In genomic region chr12:47715393-47715876, GRCh38 we compare ENCODE assay signal across 8 cellular contexts. TPM values are rescaled to one million over a fixed set of nuclear protein-coding genes. Genes with fewer than 3 reads are reported as not detected.
DNase-seq lines count a peak whose midpoint lies in the region; ATAC-seq and TF ChIP-seq lines count a peak whose summit lies in the region.

No MANE protein-coding gene starts in this region.

- H3K36me3 ChIP-seq in GM23338 (ENCODE audit: insufficient read depth) (no peaks in the 10 kb centered on the region), upper lobe of left lung (no peaks in the 10 kb centered on the region)

- H3K4me3 Mint-ChIP-seq in GM23338 = no peak overlapping the region
- H3K4me3 Mint-ChIP-seq in activated naive CD4-positive, alpha-beta T cell treated with anti-CD3 and anti-CD28 coated beads for 36 hours = no peak overlapping the region

- H3K9me2 ChIP-seq in GM23338 (ENCODE audit: insufficient read depth) = no peaks in the 10 kb centered on the region

- no peaks in the 10 kb centered on the region; the same call in 1 of the 2 replicates for H3K27me3 ChIP-seq in GM23338 (ENCODE audit: insufficient read depth)
- H3K27me3 ChIP-seq in upper lobe of left lung = no peaks in the 10 kb centered on the region

- TF ChIP-seq EP300 in upper lobe of left lung (IDR thresholded peaks at IDR 0.05) = no peak

- no peaks in the 10 kb centered on the region for H3K9me3 ChIP-seq in upper lobe of left lung

- in situ Hi-C loops in SK-MEL-5 (cut with HindIII; ENCODE audit: low pct_unique_long_range_greater_than_20kb, low sequenced_read_pairs) = no loop called here

- no peaks in the 10 kb centered on the region for H3K36me3 Mint-ChIP-seq in GM23338 (ENCODE audit: low read depth)
- no peaks in the 10 kb centered on the region for H3K36me3 Mint-ChIP-seq in activated naive CD4-positive, alpha-beta T cell treated with anti-CD3 and anti-CD28 coated beads for 36 hours (ENCODE audit: low read depth)

- intact Hi-C loops in activated naive CD4-positive, alpha-beta T cell treated with anti-CD3 and anti-CD28 coated beads for 36 hours (cut with micrococcal nuclease) = loop anchor here (1.0 to 2.0 kb wide), 8 partner anchors 17 to 474 kb away; no protein-coding TSS in a partner anchor
- intact Hi-C loops in head of caudate nucleus (cut with DNase I) = loop anchor here (2.0 to 5.0 kb wide), 3 partner anchors 42 to 123 kb away; partner anchors contain the start of gene RAPGEF3

- peaks cover 26% of the 10 kb centered on the region for H3K4me1 Mint-ChIP-seq in GM23338
- peaks cover 31% of the 10 kb centered on the region for H3K4me1 Mint-ChIP-seq in activated naive CD4-positive, alpha-beta T cell treated with anti-CD3 and anti-CD28 coated beads for 36 hours (ENCODE audit: low read depth)

- CTCF ChIA-PET in activated naive CD4-positive, alpha-beta T cell treated with anti-CD3 and anti-CD28 coated beads for 36 hours (lab: Charles Lee) = interaction anchor here (0.6 to 10.9 kb wide), 29 partner anchors 8 to 683 kb away, joined by 3 to 121 read pairs (median 4); partner anchors contain the start of genes ENDOU, RPAP3 and SLC48A1

- ATAC-seq in GM23338 (peak; percentile 50), upper lobe of left lung (ENCODE audit: low FRiP score in 2 of 2) (peak; percentile 76 to 81)

- peak; percentile 92 to 94 for TF ChIP-seq CTCF in GM23338 (conservative IDR thresholded peaks at IDR 0.05; ENCODE audit: low read depth in 2 of 2)
- peak; percentile 67 to 90 (median 79) for TF ChIP-seq CTCF in upper lobe of left lung (IDR thresholded peaks at IDR 0.05)

- no peaks in the 10 kb centered on the region; the same call in 1 of the 2 replicates for H4K20me1 ChIP-seq in GM23338 (replicated peaks; ENCODE audit: insufficient read depth)

- DNase-seq in DMS53 (lab: John Stamatoyannopoulos, UW) (peak; percentile 97), GM23338 (ENCODE audit: low spot score) (peak; percentile 94), MV-4-11 (lab: John Stamatoyannopoulos, UW) (peak; percentile 76), SK-MEL-5 (ENCODE audit: low read depth, low spot score) (peak; percentile 79), head of caudate nucleus (peak; percentile 76 to 97 (median 91)), pons (ENCODE audit: low spot score) (peak; percentile 96), upper lobe of left lung (peak in 1 of 2 donors; percentile 85)
- DNase-seq in activated naive CD4-positive, alpha-beta T cell treated with anti-CD3 and anti-CD28 coated beads for 36 hours = peak; percentile 90

- no peak overlapping the region for H3K4me2 ChIP-seq in GM23338

- H3K27ac ChIP-seq in GM23338 (ENCODE audit: low read depth) (no peak overlapping the region; the same call in 1 of the 2 replicates), upper lobe of left lung (peak overlapping the region in 3 of 4 donors; percentile 51 to 94 (median 87))

- peaks cover 18% of the 10 kb centered on the region for H3K27me3 Mint-ChIP-seq in GM23338 (ENCODE audit: insufficient read depth, low read depth, poor library complexity)
- H3K27me3 Mint-ChIP-seq in activated naive CD4-positive, alpha-beta T cell treated with anti-CD3 and anti-CD28 coated beads for 36 hours (ENCODE audit: low read depth) = no peaks in the 10 kb centered on the region

- H2AFZ ChIP-seq in GM23338 = no peak overlapping the region

- H3K79me2 ChIP-seq in GM23338 (replicated peaks; ENCODE audit: insufficient read depth) = no peaks in the 10 kb centered on the region

- H3K9me3 Mint-ChIP-seq in GM23338 = no peaks in the 10 kb centered on the region
- no peaks in the 10 kb centered on the region for H3K9me3 Mint-ChIP-seq in activated naive CD4-positive, alpha-beta T cell treated with anti-CD3 and anti-CD28 coated beads for 36 hours

- H3F3A ChIP-seq in GM23338 (replicated peaks; ENCODE audit: low read depth) = 0 out of 2 replicates have a peak, but pooled peaks cover 3% of the 10 kb centered on the region

- H3K4me1 ChIP-seq in GM23338 (ENCODE audit: insufficient read depth) (peaks cover 10% of the 10 kb centered on the region), upper lobe of left lung (peaks cover 23 to 34% (median 29%) of the 10 kb centered on the region in 4 donors)

- no peak overlapping the region for H3K27ac Mint-ChIP-seq in GM23338
- no peak overlapping the region for H3K27ac Mint-ChIP-seq in activated naive CD4-positive, alpha-beta T cell treated with anti-CD3 and anti-CD28 coated beads for 36 hours

- H3K4me3 ChIP-seq in GM23338 (no peak overlapping the region), upper lobe of left lung (no peak overlapping the region)

- no peak for TF ChIP-seq POLR2A in upper lobe of left lung (IDR thresholded peaks at IDR 0.05)

- 15 to 22% methylated on average over 10 of the region's 10 CpGs for WGBS in upper lobe of left lung, 2 donors

TF ChIP-seq in GM23338, 12 proteins besides CTCF, POLR2A, EP300 and RAD21 (continues in another document):
- TF ChIP-seq EZH2phosphoT487 (IDR thresholded peaks at IDR 0.05; ENCODE audit: unreplicated experiment) (no peak), JUNB (IDR thresholded peaks at IDR 0.05; ENCODE audit: unreplicated experiment) (no peak), POLR2AphosphoS5 (IDR thresholded peaks at IDR 0.05; ENCODE audit: low read depth) (no peak), REST (IDR thresholded peaks at IDR 0.05; ENCODE audit: unreplicated experiment) (no peak), EZH2 (IDR thresholded peaks at IDR 0.05; ENCODE audit: low read depth, unreplicated experiment) (no peak)

RNA-seq across cellular contexts. Expression of gene RPAP3, which starts 9.6 kb away (rescaled TPM):
- 29.0 and 31.4 TPM in 2 replicates for total RNA-seq in GM23338 (2014; rRNA removed; shearing (Covaris generic))
- polyA plus RNA-seq in GM23338 (2016; fragmentation: Nextera tagmentation; extraction: Ambion mirVana) = 62.4 and 69.9 TPM in 2 replicates
- 30.0 and 31.7 TPM in 2 replicates for total RNA-seq in SK-MEL-5 (2014; rRNA removed; shearing (Covaris generic))
- 25.6 and 30.7 TPM in 2 replicates for polyA plus RNA-seq in SK-MEL-5 (2015; cell fraction: cytosol; rRNA removed)
- 21.1 and 30.0 TPM in 2 replicates for polyA plus RNA-seq in SK-MEL-5 (2015; cell fraction: nucleus; rRNA removed)
- total RNA-seq in activated naive CD4-positive, alpha-beta T cell treated with anti-CD3 and anti-CD28 coated beads for 36 hours = 10 to 100 TPM; 46.2 to 46.7 TPM
- 10 to 100 TPM in 5 of 6 donors, 1 to 10 TPM in 1; 6.5 to 28.0 (median 16.4) TPM for total RNA-seq in upper lobe of left lung

RNA-seq across cellular contexts. Expression of gene ENDOU, which starts 9.9 kb away (rescaled TPM):
- total RNA-seq in GM23338 (2014; rRNA removed; shearing (Covaris generic)) = not detected in 2 replicates
- polyA plus RNA-seq in GM23338 (2016; fragmentation: Nextera tagmentation; extraction: Ambion mirVana) = not detected in 2 replicates
- not detected in 2 replicates for total RNA-seq in SK-MEL-5 (2014; rRNA removed; shearing (Covaris generic))
- polyA plus RNA-seq in SK-MEL-5 (2015; cell fraction: cytosol; rRNA removed) = not detected in 2 replicates
- polyA plus RNA-seq in SK-MEL-5 (2015; cell fraction: nucleus; rRNA removed) = not detected in 2 replicates
- total RNA-seq in activated naive CD4-positive, alpha-beta T cell treated with anti-CD3 and anti-CD28 coated beads for 36 hours = under 1 TPM in 1 of 2 experiments, not detected in 1; 0.15 TPM
- total RNA-seq in upper lobe of left lung = 1 to 10 TPM in 2 of 6 donors, under 1 TPM in 2, not detected in 2; 0.14 to 2.1 (median 0.83) TPM

RNA-seq across cellular contexts. Expression of gene RAPGEF3, which starts 43.2 kb away (rescaled TPM):
- total RNA-seq in GM23338 (2014; rRNA removed; shearing (Covaris generic)) = 10.4 and 11.8 TPM in 2 replicates
- 2.3 and 3.0 TPM in 2 replicates for polyA plus RNA-seq in GM23338 (2016; fragmentation: Nextera tagmentation; extraction: Ambion mirVana)
- total RNA-seq in SK-MEL-5 (2014; rRNA removed; shearing (Covaris generic)) = 1.1 and 1.3 TPM in 2 replicates
- polyA plus RNA-seq in SK-MEL-5 (2015; cell fraction: cytosol; rRNA removed) = 0.43 and 4.2 TPM in 2 replicates
- polyA plus RNA-seq in SK-MEL-5 (2015; cell fraction: nucleus; rRNA removed) = 2.9 and 9.0 TPM in 2 replicates
- total RNA-seq in activated naive CD4-positive, alpha-beta T cell treated with anti-CD3 and anti-CD28 coated beads for 36 hours = 1 to 10 TPM; 1.5 to 1.6 TPM
- 10 to 100 TPM; 19.0 to 94.0 (median 52.1) TPM for total RNA-seq in upper lobe of left lung

RNA-seq across cellular contexts. Expression of gene SLC48A1, which starts 57.6 kb away (rescaled TPM):
- 9.0 and 16.8 TPM in 2 replicates for total RNA-seq in GM23338 (2014; rRNA removed; shearing (Covaris generic))
- 5.8 TPM in 2 replicates for polyA plus RNA-seq in GM23338 (2016; fragmentation: Nextera tagmentation; extraction: Ambion mirVana)
- 12.7 and 12.9 TPM in 2 replicates for total RNA-seq in SK-MEL-5 (2014; rRNA removed; shearing (Covaris generic))
- polyA plus RNA-seq in SK-MEL-5 (2015; cell fraction: cytosol; rRNA removed) = 23.4 and 31.2 TPM in 2 replicates
- polyA plus RNA-seq in SK-MEL-5 (2015; cell fraction: nucleus; rRNA removed) = 12.6 and 20.3 TPM in 2 replicates
- total RNA-seq in activated naive CD4-positive, alpha-beta T cell treated with anti-CD3 and anti-CD28 coated beads for 36 hours = 10 to 100 TPM; 16.6 to 21.0 TPM
- 10 to 100 TPM; 26.5 to 36.5 (median 33.9) TPM for total RNA-seq in upper lobe of left lung
